1 cellular context compared by ENCODE assay signal in genomic region chr6:158854214-158855101, GRCh38.
A peak's percentile ranks its signal among the peaks of the same experiment; 100 is the strongest.
TF ChIP-seq lines count a peak whose summit lies in the region.

No MANE protein-coding gene starts in this region.

TF ChIP-seq in K562, 482 proteins besides CTCF, POLR2A, EP300 and RAD21 (continued from another document and continues in another):
- TF ChIP-seq ZNF407 (IDR thresholded peaks at IDR 0.05; ENCODE audit: low read depth) = no peak
- peak; percentile 97 for TF ChIP-seq NFE2 (IDR thresholded peaks at IDR 0.05; ENCODE audit: low read depth)
- TF ChIP-seq TAF15 (IDR thresholded peaks at IDR 0.05; ENCODE audit: low read depth, low read length) = no peak
- no peak for TF ChIP-seq PHTF2 (CRISPR knock-in tag; IDR thresholded peaks at IDR 0.05)
- TF ChIP-seq BDP1 (IDR thresholded peaks at IDR 0.05; ENCODE audit: insufficient read depth, insufficient read length) = no peak
- no peak for TF ChIP-seq ZNF408 (CRISPR knock-in tag; IDR thresholded peaks at IDR 0.05; ENCODE audit: low read depth)
- TF ChIP-seq ZNF212 (CRISPR knock-in tag; IDR thresholded peaks at IDR 0.05) = no peak
- no peak for TF ChIP-seq CAMTA2 (CRISPR knock-in tag; conservative IDR thresholded peaks at IDR 0.05)
- no peak for TF ChIP-seq ZNF699 (CRISPR knock-in tag; IDR thresholded peaks at IDR 0.05; ENCODE audit: insufficient replicate concordance)
- no peak for TF ChIP-seq HNRNPL (IDR thresholded peaks at IDR 0.05; ENCODE audit: low read depth, low read length)
- TF ChIP-seq FOXK2 (conservative IDR thresholded peaks at IDR 0.05 in 1 of 2, IDR thresholded peaks at IDR 0.05 in 1 of 2; ENCODE audit: low read depth in 2 of 2) = peak; percentile 69 to 70
- peak; percentile 82 to 89 for TF ChIP-seq MLLT1 (IDR thresholded peaks at IDR 0.05)
- peak; percentile 74 for TF ChIP-seq ZNF395 (CRISPR knock-in tag; IDR thresholded peaks at IDR 0.05)
- no peak for TF ChIP-seq HNRNPK (IDR thresholded peaks at IDR 0.05; ENCODE audit: low read depth, low read length, poor library complexity, severe bottlenecking)
- TF ChIP-seq MCM3 (IDR thresholded peaks at IDR 0.05) = no peak
- 0 out of 2 replicates have a peak, but pooled peaks have one; percentile 39 for TF ChIP-seq PTTG1 (tag; IDR thresholded peaks at IDR 0.05; ENCODE audit: low read depth)
- peak; percentile 11 for TF ChIP-seq ASH1L (IDR thresholded peaks at IDR 0.05; ENCODE audit: borderline replicate concordance, low read depth, partially characterized antibody)
- TF ChIP-seq ZNF175 (CRISPR knock-in tag; IDR thresholded peaks at IDR 0.05; ENCODE audit: low read depth) = 0 out of 2 replicates have a peak, but pooled peaks have one; percentile 7
- TF ChIP-seq MTA3 (IDR thresholded peaks at IDR 0.05; ENCODE audit: borderline replicate concordance) = no peak; the same call in 1 of the 2 replicates
- no peak for TF ChIP-seq ELK1 (CRISPR knock-in tag; IDR thresholded peaks at IDR 0.05)
- TF ChIP-seq MXD1 (CRISPR knock-in tag; IDR thresholded peaks at IDR 0.05; ENCODE audit: borderline replicate concordance, poor library complexity, severe bottlenecking) = no peak
- TF ChIP-seq CBX5 (IDR thresholded peaks at IDR 0.05; ENCODE audit: borderline replicate concordance, low read depth) = no peak
- no peak for TF ChIP-seq THAP7 (CRISPR knock-in tag; IDR thresholded peaks at IDR 0.05)
- 0 out of 2 replicates have a peak, but pooled peaks have one; percentile 1 for TF ChIP-seq ZNF41 (CRISPR knock-in tag; conservative IDR thresholded peaks at IDR 0.05)
- no peak for TF ChIP-seq HMG20B (CRISPR knock-in tag; IDR thresholded peaks at IDR 0.05)
- TF ChIP-seq PHB (CRISPR knock-in tag; IDR thresholded peaks at IDR 0.05) = no peak
- no peak for TF ChIP-seq CLOCK (CRISPR knock-in tag; IDR thresholded peaks at IDR 0.05; ENCODE audit: borderline replicate concordance)
- peak; percentile 55 for TF ChIP-seq ZFX (CRISPR knock-in tag; IDR thresholded peaks at IDR 0.05)
- TF ChIP-seq HMGXB4 (CRISPR knock-in tag; IDR thresholded peaks at IDR 0.05) = no peak; the same call in 1 of the 2 replicates
- TF ChIP-seq HBP1 (CRISPR knock-in tag; IDR thresholded peaks at IDR 0.05) = 0 out of 2 replicates have a peak, but pooled peaks have one; percentile 40
- no peak for TF ChIP-seq KLF1 (tag; IDR thresholded peaks at IDR 0.05)
- TF ChIP-seq ZNF586 (CRISPR knock-in tag; conservative IDR thresholded peaks at IDR 0.05) = no peak
- TF ChIP-seq NR2C2 (CRISPR knock-in tag; IDR thresholded peaks at IDR 0.05) = no peak
- TF ChIP-seq NR2C2 (tag; IDR thresholded peaks at IDR 0.05) = no peak; the same call in 1 of the 2 replicates
- no peak for TF ChIP-seq JUNB (CRISPR knock-in tag; conservative IDR thresholded peaks at IDR 0.05)
- TF ChIP-seq SAFB2 (IDR thresholded peaks at IDR 0.05; ENCODE audit: borderline replicate concordance, low read depth, low read length, severe bottlenecking) = no peak
- TF ChIP-seq FOSL1 (tag; conservative IDR thresholded peaks at IDR 0.05) = peak; percentile 91
